ENCODE assay signal across 9 cellular contexts in the genomic region with DNA sequence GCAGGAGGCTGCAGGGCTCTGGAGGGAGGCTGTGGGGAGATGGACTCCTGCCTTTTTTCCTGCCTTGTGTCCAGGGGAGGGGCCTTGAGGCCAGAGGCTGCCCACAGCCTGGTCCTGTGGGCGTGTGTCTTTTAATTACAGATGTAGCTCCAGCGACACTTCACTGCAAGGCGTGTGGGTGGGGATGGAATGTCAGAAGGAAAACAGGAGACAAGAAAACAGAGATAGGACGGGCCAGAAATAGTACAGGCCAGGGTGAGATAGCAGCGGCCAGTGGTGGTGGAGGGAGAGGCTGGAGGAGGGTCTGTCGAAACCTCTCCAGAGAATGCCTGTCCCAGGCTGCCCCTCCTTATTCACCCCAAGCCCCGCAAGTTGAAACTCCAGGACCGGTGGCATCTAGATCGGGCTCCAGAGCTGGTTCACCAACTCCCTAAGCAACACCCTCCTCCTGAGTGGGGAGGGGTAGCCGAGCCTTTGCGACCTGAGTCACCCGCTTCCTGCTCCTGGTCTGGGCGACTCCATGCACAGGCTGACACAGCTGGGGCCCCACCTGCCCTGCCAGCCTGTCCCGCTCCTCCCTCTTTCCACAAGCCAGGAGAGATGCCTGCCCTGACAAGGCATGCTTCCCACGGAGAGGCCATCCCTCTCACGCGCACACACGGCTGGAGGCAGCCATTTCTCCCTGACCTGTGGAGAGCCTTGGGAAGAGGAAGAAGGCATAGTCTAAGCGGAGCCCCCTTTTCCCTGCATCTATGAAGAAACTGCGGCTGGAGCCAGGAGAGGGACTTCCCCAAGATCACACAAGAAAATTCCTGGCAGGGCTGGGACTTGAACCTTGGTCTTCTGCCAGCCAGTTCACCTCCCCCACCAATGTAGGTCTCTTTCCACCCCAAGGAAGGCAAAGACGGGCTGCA. TPM values are rescaled to one million over a fixed set of nuclear protein-coding genes. Genes with fewer than 3 reads are reported as not detected.
DNase-seq lines count a peak whose midpoint lies in the region; ATAC-seq and TF ChIP-seq lines count a peak whose summit lies in the region.
"Had no signal": no experiment of that assay in that cellular context is flagged by ENCODE, and none has a peak within 500 bp of the region (broad histone marks: within the 10 kb centered on the region; RNA-seq: fewer than 3 reads in every experiment).

No MANE protein-coding gene starts in this region.

- H3K9ac ChIP-seq in duodenal mucosa (ENCODE audit: low read depth in 1 of 2, low read length in 2 of 2) = peak overlapping the region; percentile 52 to 71

- DNase-seq in BE2C (peak; percentile 52), M059J (ENCODE audit: low read depth) (peak; percentile 91), mucosa of gallbladder (ENCODE audit: low spot score) (peak; percentile 68), NCI-H446 (lab: John Stamatoyannopoulos, UW) (no peak), AG08395 (ENCODE audit: low spot score) (no peak), NCI-H1048 (lab: John Stamatoyannopoulos, UW) (no peak)
- DNase-seq: activated T-cell treated with anti-CD3 and anti-CD28 coated beads, Interleukin-2, amount 50 U/mL, for 72 hours had no signal

- peak overlapping the region; percentile 91 for H3K27ac ChIP-seq in duodenal mucosa (ENCODE audit: low read depth, low read length)

- H3K27me3 ChIP-seq in BE2C (no peaks in the 10 kb centered on the region), duodenal mucosa (ENCODE audit: control insufficient read depth in 1 of 2, insufficient read depth in 2 of 2, low read length in 2 of 2) (no peaks in the 10 kb centered on the region)

- H3K4me1 ChIP-seq in BE2C (peaks cover 14% of the 10 kb centered on the region), duodenal mucosa (ENCODE audit: control insufficient read depth in 1 of 2, insufficient read depth in 2 of 2, low read length in 2 of 2) (peaks cover 27 to 31% of the 10 kb centered on the region in 2 donors)

- H3K36me3 ChIP-seq in BE2C (no peaks in the 10 kb centered on the region), duodenal mucosa (ENCODE audit: control insufficient read depth in 1 of 2, insufficient read depth in 2 of 2, low read length in 2 of 2) (no peaks in the 10 kb centered on the region)

- TF ChIP-seq CTCF in BE2C (IDR thresholded peaks at IDR 0.05; ENCODE audit: low read depth, low read length) = no peak

- H3K9me3 ChIP-seq in BE2C = no peaks in the 10 kb centered on the region
- H3K9me3 ChIP-seq in duodenal mucosa (ENCODE audit: control insufficient read depth in 1 of 2, low read length in 2 of 2) = no peaks in the 10 kb centered on the region

- H3K4me3 ChIP-seq in BE2C (ENCODE audit: low read depth, low read length) (no peak overlapping the region), duodenal mucosa (ENCODE audit: low read depth in 1 of 2, low read length in 2 of 2) (peak overlapping the region; percentile 23 to 45)

- ATAC-seq in GM21423 (IDR thresholded peaks at IDR 0.05; ENCODE audit: unreplicated experiment) = no peak

RNA-seq across cellular contexts. Expression of a gene that starts 6.6 kb away (rescaled TPM):
- 267 TPM for polyA plus RNA-seq in BE2C (2012; ENCODE audit: insufficient read depth, insufficient read length, low read depth)
- total RNA-seq in M059J (2014; rRNA removed; shearing (Covaris generic)) = 17.4 and 24.5 TPM in 2 replicates
- 201 TPM for total RNA-seq in mucosa of gallbladder

RNA-seq across cellular contexts. Expression of a gene that starts 18.7 kb away (rescaled TPM):
- polyA plus RNA-seq in BE2C (2012; ENCODE audit: insufficient read depth, insufficient read length, low read depth) = 206 TPM
- 51.6 and 88.8 TPM in 2 replicates for total RNA-seq in M059J (2014; rRNA removed; shearing (Covaris generic))
- total RNA-seq in mucosa of gallbladder = 24.1 TPM

RNA-seq across cellular contexts. Expression of a gene that starts 19.7 kb away (rescaled TPM):
- polyA plus RNA-seq in BE2C (2012; ENCODE audit: insufficient read depth, insufficient read length, low read depth) = 708 TPM
- total RNA-seq in M059J (2014; rRNA removed; shearing (Covaris generic)) = 128 and 174 TPM in 2 replicates
- 59.2 TPM for total RNA-seq in mucosa of gallbladder

RNA-seq across cellular contexts. Expression of a gene that starts 42.9 kb away (rescaled TPM):
- 183 TPM for polyA plus RNA-seq in BE2C (2012; ENCODE audit: insufficient read depth, insufficient read length, low read depth)
- total RNA-seq in M059J (2014; rRNA removed; shearing (Covaris generic)) = 54.9 and 56.2 TPM in 2 replicates
- total RNA-seq in mucosa of gallbladder = 39.6 TPM

RNA-seq across cellular contexts. Expression of a gene that starts 44.5 kb away (rescaled TPM):
- not detected for polyA plus RNA-seq in BE2C (2012; ENCODE audit: insufficient read depth, insufficient read length, low read depth)
- total RNA-seq in M059J (2014; rRNA removed; shearing (Covaris generic)) = not detected in 2 replicates
- 0.29 TPM for total RNA-seq in mucosa of gallbladder

Comparison
In these comparisons a context has a peak if more than half of its experiments do, and no peak if none do; other contexts are left out.
1. DNase-seq: peak in BE2C (single experiment), M059J (single experiment) and mucosa of gallbladder (single experiment); none in NCI-H446 (0 of 2), AG08395 (single experiment) and NCI-H1048 (single experiment).